11 cellular contexts compared by ENCODE assay signal in the genomic region with DNA sequence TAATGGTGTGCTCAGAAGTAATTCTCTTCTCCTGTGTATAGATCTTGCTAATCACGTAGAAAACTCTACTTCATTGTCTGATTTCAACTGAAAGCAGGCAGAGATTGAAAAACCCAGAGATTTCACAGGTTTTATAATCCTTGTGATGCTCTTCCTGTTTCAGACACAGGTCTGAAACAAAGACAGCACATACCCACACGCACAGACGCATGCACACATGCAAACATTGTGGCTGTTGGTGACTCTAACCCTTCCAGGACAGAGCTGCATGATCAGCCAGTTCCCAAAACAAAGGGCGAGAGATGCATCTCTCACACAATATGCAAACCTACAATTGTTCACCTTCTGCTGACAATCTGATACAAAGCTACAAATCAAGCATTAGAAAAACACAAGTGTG. TPM values are rescaled to one million over a fixed set of nuclear protein-coding genes. Genes with fewer than 3 reads are reported as not detected.
DNase-seq lines count a peak whose midpoint lies in the region; ATAC-seq and TF ChIP-seq lines count a peak whose summit lies in the region.
"Had no signal": no experiment of that assay in that cellular context is flagged by ENCODE, and none has a peak within 500 bp of the region (broad histone marks: within the 10 kb centered on the region; RNA-seq: fewer than 3 reads in every experiment).

No MANE protein-coding gene starts in this region.

- H3K36me3 ChIP-seq in brain microvascular endothelial cell (replicated peaks), result no peaks in the 10 kb centered on the region
- H3K36me3 ChIP-seq: cardiac muscle cell, esophagus muscularis mucosa, tibial nerve had no signal

- no peak overlapping the region for H3K4me3 ChIP-seq in brain microvascular endothelial cell (ENCODE audit: low read depth, low read length)
- H3K4me3 ChIP-seq: cardiac muscle cell, esophagus muscularis mucosa, tibial nerve had no signal

- H3K27me3 ChIP-seq in brain microvascular endothelial cell (replicated peaks), result no peaks in the 10 kb centered on the region
- H3K27me3 ChIP-seq: cardiac muscle cell, esophagus muscularis mucosa, tibial nerve had no signal

- TF ChIP-seq CTCF in brain microvascular endothelial cell (IDR thresholded peaks at IDR 0.05; ENCODE audit: low read depth, low read length, missing control alignments), result no peak

- no peaks in the 10 kb centered on the region for H3K36me3 Mint-ChIP-seq in activated T-helper 17 cell treated with anti-CD3 and anti-CD28 coated beads, Interleukin-2, amount 50 U/mL, for 72 hours (ENCODE audit: low read depth)
- H3K36me3 Mint-ChIP-seq in effector memory CD8-positive, alpha-beta T cell (ENCODE audit: insufficient read depth), result no peaks in the 10 kb centered on the region

- H3K4me1 Mint-ChIP-seq in activated T-helper 17 cell treated with anti-CD3 and anti-CD28 coated beads, Interleukin-2, amount 50 U/mL, for 72 hours, result no peaks in the 10 kb centered on the region
- no peaks in the 10 kb centered on the region for H3K4me1 Mint-ChIP-seq in effector memory CD8-positive, alpha-beta T cell (ENCODE audit: low read depth in 2 of 2)

- no peak overlapping the region for H3K27ac ChIP-seq in brain microvascular endothelial cell
- H3K27ac ChIP-seq: cardiac muscle cell, esophagus muscularis mucosa, tibial nerve had no signal

- H3K27me3 Mint-ChIP-seq in activated T-helper 17 cell treated with anti-CD3 and anti-CD28 coated beads, Interleukin-2, amount 50 U/mL, for 72 hours, result peaks cover 8% of the 10 kb centered on the region
- peaks cover 0 to 9% of the 10 kb centered on the region in 2 donors for H3K27me3 Mint-ChIP-seq in effector memory CD8-positive, alpha-beta T cell

- no peaks in the 10 kb centered on the region for H3K9me3 Mint-ChIP-seq in activated T-helper 17 cell treated with anti-CD3 and anti-CD28 coated beads, Interleukin-2, amount 50 U/mL, for 72 hours
- no peaks in the 10 kb centered on the region for H3K9me3 Mint-ChIP-seq in effector memory CD8-positive, alpha-beta T cell

- in situ Hi-C loops in brain microvascular endothelial cell (cut with HindIII; ENCODE audit: low pct_ligation_motif_present, low sequenced_read_pairs), result no loop called here

- no peak overlapping the region for H3K27ac Mint-ChIP-seq in activated T-helper 17 cell treated with anti-CD3 and anti-CD28 coated beads, Interleukin-2, amount 50 U/mL, for 72 hours
- no peak overlapping the region for H3K27ac Mint-ChIP-seq in effector memory CD8-positive, alpha-beta T cell

- DNase-seq in RKO (ENCODE audit: low spot score) (no peak), brain microvascular endothelial cell (no peak)
- no peak for DNase-seq in effector memory CD8-positive, alpha-beta T cell
- DNase-seq: NCI-H1694 treated with DMSO at 0.1 percent for 48 hours had no signal

- no peak overlapping the region for H3K4me3 Mint-ChIP-seq in activated T-helper 17 cell treated with anti-CD3 and anti-CD28 coated beads, Interleukin-2, amount 50 U/mL, for 72 hours
- no peak overlapping the region for H3K4me3 Mint-ChIP-seq in effector memory CD8-positive, alpha-beta T cell

- ATAC-seq in GM19035 (IDR thresholded peaks at IDR 0.05; ENCODE audit: unreplicated experiment) (peak; percentile 96), GM21737 (IDR thresholded peaks at IDR 0.05; ENCODE audit: unreplicated experiment) (peak; percentile 99), HG03135 (IDR thresholded peaks at IDR 0.05; ENCODE audit: unreplicated experiment) (peak; percentile 68)
- no peak for ATAC-seq in activated T-helper 17 cell treated with anti-CD3 and anti-CD28 coated beads, Interleukin-2, amount 50 U/mL, for 72 hours (replicated peaks)
- no peak for ATAC-seq in effector memory CD8-positive, alpha-beta T cell (replicated peaks)

RNA-seq across cellular contexts. Expression of a gene that starts 11.1 kb away (rescaled TPM):
- under 1 TPM; 0.05 to 0.22 TPM for total RNA-seq in activated T-helper 17 cell treated with anti-CD3 and anti-CD28 coated beads, Interleukin-2, amount 50 U/mL, for 72 hours
- total RNA-seq: cardiac muscle cell had no signal

Comparison
In these comparisons a context has a peak if more than half of its experiments do, and no peak if none do; other contexts are left out.
1. ATAC-seq: peak in GM19035 (single experiment), GM21737 (single experiment) and HG03135 (single experiment); none in activated T-helper 17 cell treated with anti-CD3 and anti-CD28 coated beads, Interleukin-2, amount 50 U/mL, for 72 hours (single experiment) and effector memory CD8-positive, alpha-beta T cell (single experiment).